14 cellular contexts compared by ENCODE assay signal in the genomic region with DNA sequence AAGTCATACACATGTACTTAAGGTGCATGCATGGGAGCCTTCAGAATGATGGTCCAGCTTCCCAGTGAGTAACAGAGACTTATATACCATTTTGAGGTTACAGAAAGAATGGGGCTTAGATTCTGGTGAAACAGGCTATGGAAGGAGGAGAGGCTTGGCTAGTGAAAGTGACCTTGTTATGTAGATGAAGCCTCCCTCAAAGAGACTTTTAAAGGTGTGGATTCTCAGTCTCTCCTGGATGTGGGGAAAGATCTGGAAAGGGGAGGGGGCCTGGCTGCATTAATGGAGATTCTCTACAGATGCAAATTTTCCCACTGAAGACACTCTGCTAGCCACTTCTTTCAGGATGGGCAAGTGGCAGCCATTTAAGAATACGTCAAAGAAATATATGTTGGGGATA. TPM values are rescaled to one million over a fixed set of nuclear protein-coding genes. Genes with fewer than 3 reads are reported as not detected.
A peak's percentile ranks its signal among the peaks of the same experiment; 100 is the strongest.
DNase-seq lines count a peak whose midpoint lies in the region; ATAC-seq and TF ChIP-seq lines count a peak whose summit lies in the region.
"Had no signal": no experiment of that assay in that cellular context is flagged by ENCODE, and none has a peak within 500 bp of the region (broad histone marks: within the 10 kb centered on the region; RNA-seq: fewer than 3 reads in every experiment).

No MANE protein-coding gene starts in this region.

- no peaks in the 10 kb centered on the region for H3K9me3 Mint-ChIP-seq in dendritic cell treated with granulocyte-macrophage colony-stimulating factor and Interleukin-4, amounts not matched to agents 40 ng/mL and 50 ng/mL, for 4 days
- H3K9me3 Mint-ChIP-seq in natural killer cell treated with Interleukin-12 subunit alpha and Interleukin-12 subunit beta and Interleukin-15 and Interleukin-18, amount 100 ng/mL, for 72 hours: peaks cover 4% of the 10 kb centered on the region
- no peaks in the 10 kb centered on the region for H3K9me3 Mint-ChIP-seq in type B pancreatic cell
- no peaks in the 10 kb centered on the region for H3K9me3 Mint-ChIP-seq in activated naive CD4-positive, alpha-beta T cell treated with anti-CD3 and anti-CD28 coated beads, Interleukin-2, amount 50 U/mL, for 72 hours
- H3K9me3 Mint-ChIP-seq: activated naive CD8-positive, alpha-beta T cell treated with anti-CD3 and anti-CD28 coated beads for 36 hours had no signal

- TF ChIP-seq CTCF in cardiac muscle cell (IDR thresholded peaks at IDR 0.05; ENCODE audit: low read depth, low read length) (no peak), type B pancreatic cell (conservative IDR thresholded peaks at IDR 0.05) (no peak)

- H3K4me1 Mint-ChIP-seq in dendritic cell treated with granulocyte-macrophage colony-stimulating factor and Interleukin-4, amounts not matched to agents 40 ng/mL and 50 ng/mL, for 4 days (ENCODE audit: low read depth): peaks cover 94% of the 10 kb centered on the region
- H3K4me1 Mint-ChIP-seq in natural killer cell treated with Interleukin-12 subunit alpha and Interleukin-12 subunit beta and Interleukin-15 and Interleukin-18, amount 100 ng/mL, for 72 hours (ENCODE audit: low read depth in 2 of 2): peaks cover 77 to 83% of the 10 kb centered on the region in 2 donors
- H3K4me1 Mint-ChIP-seq in type B pancreatic cell (ENCODE audit: unreplicated experiment): peaks cover 69% of the 10 kb centered on the region

- H3K27me3 ChIP-seq in cardiac muscle cell: no peaks in the 10 kb centered on the region

- no peak overlapping the region for H3K4me3 ChIP-seq in cardiac muscle cell

- no peaks in the 10 kb centered on the region for H3K9me3 ChIP-seq in cardiac muscle cell (ENCODE audit: low read depth)

- peaks cover 85% of the 10 kb centered on the region for H3K36me3 Mint-ChIP-seq in dendritic cell treated with granulocyte-macrophage colony-stimulating factor and Interleukin-4, amounts not matched to agents 40 ng/mL and 50 ng/mL, for 4 days (ENCODE audit: low read depth)
- H3K36me3 Mint-ChIP-seq in natural killer cell treated with Interleukin-12 subunit alpha and Interleukin-12 subunit beta and Interleukin-15 and Interleukin-18, amount 100 ng/mL, for 72 hours: no peaks in the 10 kb centered on the region
- peaks cover 9% of the 10 kb centered on the region for H3K36me3 Mint-ChIP-seq in type B pancreatic cell
- no peaks in the 10 kb centered on the region for H3K36me3 Mint-ChIP-seq in activated naive CD4-positive, alpha-beta T cell treated with anti-CD3 and anti-CD28 coated beads, Interleukin-2, amount 50 U/mL, for 72 hours
- H3K36me3 Mint-ChIP-seq: activated naive CD8-positive, alpha-beta T cell treated with anti-CD3 and anti-CD28 coated beads for 36 hours had no signal

- ATAC-seq in left ventricle myocardium superior: no peak
- ATAC-seq in natural killer cell treated with Interleukin-12 subunit alpha and Interleukin-12 subunit beta and Interleukin-15 and Interleukin-18, amount 100 ng/mL, for 72 hours: no peak
- no peak for ATAC-seq in activated naive CD4-positive, alpha-beta T cell treated with anti-CD3 and anti-CD28 coated beads, Interleukin-2, amount 50 U/mL, for 72 hours

- peak overlapping the region; percentile 96 for H3K4me3 Mint-ChIP-seq in dendritic cell treated with granulocyte-macrophage colony-stimulating factor and Interleukin-4, amounts not matched to agents 40 ng/mL and 50 ng/mL, for 4 days
- peak overlapping the region; percentile 22 for H3K4me3 Mint-ChIP-seq in natural killer cell treated with Interleukin-12 subunit alpha and Interleukin-12 subunit beta and Interleukin-15 and Interleukin-18, amount 100 ng/mL, for 72 hours
- H3K4me3 Mint-ChIP-seq in type B pancreatic cell: no peak overlapping the region
- H3K4me3 Mint-ChIP-seq: activated naive CD8-positive, alpha-beta T cell treated with anti-CD3 and anti-CD28 coated beads for 36 hours had no signal

- intact Hi-C loops in left ventricle myocardium superior (cut with micrococcal nuclease): no loop called here
- intact Hi-C loops in dendritic cell treated with granulocyte-macrophage colony-stimulating factor and Interleukin-4, amounts not matched to agents 40 ng/mL and 50 ng/mL, for 4 days (cut with micrococcal nuclease): loop anchor here (2.0 kb wide), 1 partner anchor 32 kb away; no protein-coding TSS in a partner anchor

- peaks cover 65% of the 10 kb centered on the region for H3K4me1 ChIP-seq in cardiac muscle cell (ENCODE audit: low read depth)

- peak overlapping the region; percentile 95 for H3K27ac ChIP-seq in cardiac muscle cell

- DNase-seq in cardiac muscle cell (ENCODE audit: low read depth in 1 of 2, low spot score in 1 of 2): no peak
- DNase-seq in left ventricle myocardium superior: no peak
- no peak for DNase-seq in natural killer cell treated with Interleukin-12 subunit alpha and Interleukin-12 subunit beta and Interleukin-15 and Interleukin-18, amount 100 ng/mL, for 72 hours (ENCODE audit: low spot score)
- no peak for DNase-seq in type B pancreatic cell (ENCODE audit: extremely low spot score, unreplicated experiment)
- no peak for DNase-seq in activated naive CD4-positive, alpha-beta T cell treated with anti-CD3 and anti-CD28 coated beads, Interleukin-2, amount 50 U/mL, for 72 hours (ENCODE audit: low spot score in 2 of 2)
- no peak for DNase-seq in amygdala (lab: John Stamatoyannopoulos, UW)
- no peak for DNase-seq in cerebellar cortex (ENCODE audit: low spot score)
- DNase-seq: MV-4-11; NCI-H2227 treated with DMSO at 0.1 percent for 48 hours; stimulated activated CD4-positive, alpha-beta T cell treated with anti-CD3 and anti-CD28 coated beads, Interleukin-4, amount 100 ng/mL, for 1 hour had no signal

- H3K27ac Mint-ChIP-seq in dendritic cell treated with granulocyte-macrophage colony-stimulating factor and Interleukin-4, amounts not matched to agents 40 ng/mL and 50 ng/mL, for 4 days: peak overlapping the region; percentile 88
- peak overlapping the region; percentile 78 to 94 for H3K27ac Mint-ChIP-seq in natural killer cell treated with Interleukin-12 subunit alpha and Interleukin-12 subunit beta and Interleukin-15 and Interleukin-18, amount 100 ng/mL, for 72 hours
- H3K27ac Mint-ChIP-seq in type B pancreatic cell: peak overlapping the region; percentile 37
- H3K27ac Mint-ChIP-seq in activated naive CD4-positive, alpha-beta T cell treated with anti-CD3 and anti-CD28 coated beads, Interleukin-2, amount 50 U/mL, for 72 hours: no peak overlapping the region

- H3K36me3 ChIP-seq in cardiac muscle cell: no peaks in the 10 kb centered on the region

- H3K27me3 Mint-ChIP-seq in dendritic cell treated with granulocyte-macrophage colony-stimulating factor and Interleukin-4, amounts not matched to agents 40 ng/mL and 50 ng/mL, for 4 days: no peaks in the 10 kb centered on the region
- no peaks in the 10 kb centered on the region for H3K27me3 Mint-ChIP-seq in natural killer cell treated with Interleukin-12 subunit alpha and Interleukin-12 subunit beta and Interleukin-15 and Interleukin-18, amount 100 ng/mL, for 72 hours
- H3K27me3 Mint-ChIP-seq in type B pancreatic cell: no peaks in the 10 kb centered on the region
- H3K27me3 Mint-ChIP-seq: activated naive CD8-positive, alpha-beta T cell treated with anti-CD3 and anti-CD28 coated beads for 36 hours had no signal

RNA-seq across cellular contexts. Expression of gene RASSF4, which starts 5.5 kb away (rescaled TPM):
- total RNA-seq in cardiac muscle cell (53.2 and 63.6 TPM in 2 replicates), left ventricle myocardium superior (93.5 TPM), type B pancreatic cell (ENCODE audit: low replicate concordance) (22.7 and 27.9 TPM in 2 replicates)
- 70.7 and 102 TPM in 2 replicates for polyA plus RNA-seq in cardiac muscle cell
- total RNA-seq in natural killer cell treated with Interleukin-12 subunit alpha and Interleukin-12 subunit beta and Interleukin-15 and Interleukin-18, amount 100 ng/mL, for 72 hours: 10 to 100 TPM in 1 of 2 donors, 1 to 10 TPM in 1; 9.3 to 44.9 TPM
- total RNA-seq in activated naive CD4-positive, alpha-beta T cell treated with anti-CD3 and anti-CD28 coated beads, Interleukin-2, amount 50 U/mL, for 72 hours: 1 to 10 TPM; 1.5 to 4.1 TPM

RNA-seq across cellular contexts. Expression of gene DEPP1, which starts 13.5 kb away (rescaled TPM):
- total RNA-seq in cardiac muscle cell (34.0 and 39.3 TPM in 2 replicates), left ventricle myocardium superior (32.2 TPM), type B pancreatic cell (ENCODE audit: low replicate concordance) (25.7 and 53.0 TPM in 2 replicates)
- polyA plus RNA-seq in cardiac muscle cell: 32.3 and 38.3 TPM in 2 replicates
- under 1 TPM; 0.31 to 0.53 TPM for total RNA-seq in natural killer cell treated with Interleukin-12 subunit alpha and Interleukin-12 subunit beta and Interleukin-15 and Interleukin-18, amount 100 ng/mL, for 72 hours
- 1 to 10 TPM in 1 of 2 donors, under 1 TPM in 1; 0.32 to 1.7 TPM for total RNA-seq in activated naive CD4-positive, alpha-beta T cell treated with anti-CD3 and anti-CD28 coated beads, Interleukin-2, amount 50 U/mL, for 72 hours

RNA-seq across cellular contexts. Expression of gene ZNF22, which starts 35.6 kb away (rescaled TPM):
- total RNA-seq in cardiac muscle cell (18.4 and 22.1 TPM in 2 replicates), left ventricle myocardium superior (12.6 TPM), type B pancreatic cell (ENCODE audit: low replicate concordance) (23.5 and 39.0 TPM in 2 replicates)
- 31.3 and 48.1 TPM in 2 replicates for polyA plus RNA-seq in cardiac muscle cell
- 10 to 100 TPM; 22.7 to 29.0 TPM for total RNA-seq in natural killer cell treated with Interleukin-12 subunit alpha and Interleukin-12 subunit beta and Interleukin-15 and Interleukin-18, amount 100 ng/mL, for 72 hours
- total RNA-seq in activated naive CD4-positive, alpha-beta T cell treated with anti-CD3 and anti-CD28 coated beads, Interleukin-2, amount 50 U/mL, for 72 hours: 10 to 100 TPM in 1 of 2 donors, 1 to 10 TPM in 1; 3.1 to 20.9 TPM

RNA-seq across cellular contexts. Expression of gene TMEM72, which starts 54.0 kb away (rescaled TPM):
- total RNA-seq in cardiac muscle cell: 1.3 and 2.3 TPM in 2 replicates
- polyA plus RNA-seq in cardiac muscle cell: 1.2 and 2.3 TPM in 2 replicates
- not detected for total RNA-seq in left ventricle myocardium superior
- not detected for total RNA-seq in natural killer cell treated with Interleukin-12 subunit alpha and Interleukin-12 subunit beta and Interleukin-15 and Interleukin-18, amount 100 ng/mL, for 72 hours
- 0.40 and 1.2 TPM in 2 replicates for total RNA-seq in type B pancreatic cell (ENCODE audit: low replicate concordance)
- total RNA-seq in activated naive CD4-positive, alpha-beta T cell treated with anti-CD3 and anti-CD28 coated beads, Interleukin-2, amount 50 U/mL, for 72 hours: not detected
- total RNA-seq: A172; activated naive CD8-positive, alpha-beta T cell treated with anti-CD3 and anti-CD28 coated beads for 36 hours; fibroblast of villous mesenchyme had no signal

Comparison
In these comparisons a context has a peak if more than half of its experiments do, and no peak if none do; other contexts are left out.
1. H3K27ac Mint-ChIP-seq: peak in dendritic cell treated with granulocyte-macrophage colony-stimulating factor and Interleukin-4, amounts not matched to agents 40 ng/mL and 50 ng/mL, for 4 days (single experiment), natural killer cell treated with Interleukin-12 subunit alpha and Interleukin-12 subunit beta and Interleukin-15 and Interleukin-18, amount 100 ng/mL, for 72 hours (2 of 2) and type B pancreatic cell (single experiment); none in activated naive CD4-positive, alpha-beta T cell treated with anti-CD3 and anti-CD28 coated beads, Interleukin-2, amount 50 U/mL, for 72 hours (0 of 2).